ENCODE assay signal across 34 cellular contexts in the genomic region with DNA sequence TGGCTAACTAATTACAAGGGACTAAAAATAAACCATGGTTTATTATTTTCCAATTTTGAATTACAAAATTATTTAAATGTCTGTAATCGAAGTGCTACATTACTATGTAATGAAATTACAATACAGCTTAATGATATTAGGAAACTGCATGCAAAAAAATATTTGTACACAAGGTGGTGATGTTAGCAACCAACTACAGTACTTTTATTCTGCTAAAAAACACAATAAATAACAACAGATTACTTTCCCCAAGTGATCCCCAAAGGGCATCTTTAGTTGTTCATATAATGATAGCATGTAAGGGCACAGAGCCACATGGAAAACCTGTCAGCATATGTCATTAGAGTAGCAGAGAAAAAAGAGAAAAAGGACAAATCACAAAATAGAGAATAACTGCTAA.
DNase-seq lines count a peak whose midpoint lies in the region; ATAC-seq and TF ChIP-seq lines count a peak whose summit lies in the region.
"Had no signal": no experiment of that assay in that cellular context is flagged by ENCODE, and none has a peak within 500 bp of the region (broad histone marks: within the 10 kb centered on the region; RNA-seq: fewer than 3 reads in every experiment).

No MANE protein-coding gene starts in this region.

- no peaks in the 10 kb centered on the region for H3K4me1 ChIP-seq in breast epithelium
- peaks cover 23% of the 10 kb centered on the region for H3K4me1 ChIP-seq in foreskin keratinocyte
- H3K4me1 ChIP-seq: adrenal gland, esophagus muscularis mucosa, gastroesophageal sphincter had no signal

- no peaks in the 10 kb centered on the region for H3K36me3 Mint-ChIP-seq in MCF 10A (ENCODE audit: insufficient read depth, unreplicated experiment)
- H3K36me3 Mint-ChIP-seq in activated T-cell treated with anti-CD3 and anti-CD28 coated beads, Interleukin-2, amount 50 U/mL, for 72 hours (ENCODE audit: insufficient read depth in 2 of 2), result no peaks in the 10 kb centered on the region
- H3K36me3 Mint-ChIP-seq: activated naive CD4-positive, alpha-beta T cell treated with anti-CD3 and anti-CD28 coated beads, Interleukin-2, amount 10 ng/mL, durations not matched to agents 7 days and 5 days; brain; CD14-positive monocyte; natural killer cell treated with Interleukin-12 subunit alpha and Interleukin-12 subunit beta and Interleukin-15 and Interleukin-18, amount 100 ng/mL, for 72 hours had no signal

- H3K4me3 Mint-ChIP-seq in MCF 10A (ENCODE audit: unreplicated experiment), result no peak overlapping the region
- H3K4me3 Mint-ChIP-seq in activated T-cell treated with anti-CD3 and anti-CD28 coated beads, Interleukin-2, amount 50 U/mL, for 72 hours, result no peak overlapping the region
- H3K4me3 Mint-ChIP-seq: activated CD4-positive, alpha-beta memory T cell treated with anti-CD3 and anti-CD28 coated beads, Interleukin-2, amount 10 ng/mL, durations not matched to agents 7 days and 5 days; activated naive CD4-positive, alpha-beta T cell treated with anti-CD3 and anti-CD28 coated beads, Interleukin-2, amount 10 ng/mL, durations not matched to agents 7 days and 5 days; brain; CD14-positive monocyte; natural killer cell treated with Interleukin-12 subunit alpha and Interleukin-12 subunit beta and Interleukin-15 and Interleukin-18, amount 100 ng/mL, for 72 hours had no signal

- no TSS peak for BruUV-seq in MCF 10A (replicated peaks; lab: Mats Ljungman, UMichigan)

- no peaks in the 10 kb centered on the region for H3K9me3 Mint-ChIP-seq in MCF 10A (ENCODE audit: unreplicated experiment)
- no peaks in the 10 kb centered on the region for H3K9me3 Mint-ChIP-seq in activated T-cell treated with anti-CD3 and anti-CD28 coated beads, Interleukin-2, amount 50 U/mL, for 72 hours
- H3K9me3 Mint-ChIP-seq: activated naive CD4-positive, alpha-beta T cell treated with anti-CD3 and anti-CD28 coated beads, Interleukin-2, amount 10 ng/mL, durations not matched to agents 7 days and 5 days; brain; CD14-positive monocyte; natural killer cell treated with Interleukin-12 subunit alpha and Interleukin-12 subunit beta and Interleukin-15 and Interleukin-18, amount 100 ng/mL, for 72 hours had no signal

- H3K9me3 ChIP-seq in breast epithelium, result no peaks in the 10 kb centered on the region
- H3K9me3 ChIP-seq: adrenal gland, esophagus muscularis mucosa, gastroesophageal sphincter, mucosa of descending colon, thoracic aorta had no signal

- H3K27ac ChIP-seq in breast epithelium (no peak overlapping the region), caudate nucleus (ENCODE audit: low read depth, low read length) (peak overlapping the region; percentile 38), foreskin keratinocyte (no peak overlapping the region)
- H3K27ac ChIP-seq: adrenal gland, esophagus muscularis mucosa, gastroesophageal sphincter, skin epidermis, thoracic aorta had no signal

- no peak for DNase-seq in MCF 10A (ENCODE audit: unreplicated experiment)
- DNase-seq in breast epithelium (ENCODE audit: low spot score in 2 of 2), result no peak
- DNase-seq in caudate nucleus (lab: John Stamatoyannopoulos, UW), result no peak
- no peak for DNase-seq in foreskin keratinocyte
- DNase-seq in activated T-cell treated with anti-CD3 and anti-CD28 coated beads, Interleukin-2, amount 50 U/mL, for 72 hours, result no peak
- no peak for DNase-seq in NK-92 (lab: John Stamatoyannopoulos, UW; ENCODE audit: unreplicated experiment)
- no peak for DNase-seq in GM19240 (ENCODE audit: insufficient read length, low spot score)
- DNase-seq: activated CD4-positive, alpha-beta memory T cell treated with anti-CD3 and anti-CD28 coated beads, Interleukin-2, amount 10 ng/mL, durations not matched to agents 7 days and 5 days; activated CD4-positive, alpha-beta T cell treated with anti-CD3 and anti-CD28 coated beads for 1 hour; activated CD8-positive, alpha-beta memory T cell treated with anti-CD3 and anti-CD28 coated beads, Interleukin-2, amount 50 U/mL, for 4 hours; activated naive CD4-positive, alpha-beta T cell treated with anti-CD3 and anti-CD28 coated beads, Interleukin-2, amount 10 ng/mL, durations not matched to agents 7 days and 5 days; adrenal gland; cortex of kidney; DMS79 treated with DMSO at 0.1 percent for 48 hours; GF-D8; hippocampal formation; Karpas-422; left cardiac atrium; mucosa of descending colon; NCI-H1417 treated with DMSO at 0.1 percent for 48 hours; NCI-H2081; NCI-H2227 treated with DMSO at 0.1 percent for 48 hours; NCI-H526 treated with DMSO at 0.1 percent for 48 hours; stimulated activated naive CD4-positive, alpha-beta T cell had no signal

- H3K4me3 ChIP-seq in breast epithelium, result no peak overlapping the region
- H3K4me3 ChIP-seq: adrenal gland, esophagus muscularis mucosa, gastroesophageal sphincter, lung, mucosa of descending colon, skin epidermis, thoracic aorta had no signal

- CTCF ChIA-PET in MCF 10A (lab: Yijun Ruan, JAX), result interaction anchor here (0.7 to 3.9 kb wide), 4 partner anchors 12 to 213 kb away, joined by 3 to 30 read pairs (median 3); no protein-coding TSS in a partner anchor

- no peaks in the 10 kb centered on the region for H3K27me3 ChIP-seq in breast epithelium
- no peaks in the 10 kb centered on the region for H3K27me3 ChIP-seq in foreskin keratinocyte
- H3K27me3 ChIP-seq: adrenal gland, esophagus muscularis mucosa, gastroesophageal sphincter had no signal

- ATAC-seq in foreskin keratinocyte (no peak), HG03460 (IDR thresholded peaks at IDR 0.05; ENCODE audit: unreplicated experiment) (no peak)
- ATAC-seq in activated T-cell treated with anti-CD3 and anti-CD28 coated beads, Interleukin-2, amount 50 U/mL, for 72 hours (replicated peaks in 1 of 2), result no peak
- ATAC-seq: gastroesophageal sphincter; HepG2; left cardiac atrium; mucosa of descending colon; natural killer cell treated with Interleukin-12 subunit alpha and Interleukin-12 subunit beta and Interleukin-15 and Interleukin-18, amount 100 ng/mL, for 72 hours had no signal

- TF ChIP-seq CTCF in MCF 10A (IDR thresholded peaks at IDR 0.05; ENCODE audit: unreplicated experiment) (peak; percentile 33), breast epithelium (IDR thresholded peaks at IDR 0.05) (no peak), foreskin keratinocyte (conservative IDR thresholded peaks at IDR 0.05) (peak; percentile 56)

- POLR2A ChIA-PET in MCF 10A (lab: Yijun Ruan, JAX), result interaction anchor here (1.2 kb wide), 1 partner anchor 59 kb away, joined by 4 read pairs; no protein-coding TSS in a partner anchor

- no peak for TF ChIP-seq POLR2A in breast epithelium (IDR thresholded peaks at IDR 0.05)

- H3K27ac Mint-ChIP-seq in MCF 10A (ENCODE audit: low read depth, unreplicated experiment), result no peak overlapping the region
- no peak overlapping the region for H3K27ac Mint-ChIP-seq in activated T-cell treated with anti-CD3 and anti-CD28 coated beads, Interleukin-2, amount 50 U/mL, for 72 hours
- H3K27ac Mint-ChIP-seq: activated CD4-positive, alpha-beta memory T cell treated with anti-CD3 and anti-CD28 coated beads, Interleukin-2, amount 10 ng/mL, durations not matched to agents 7 days and 5 days; activated naive CD4-positive, alpha-beta T cell treated with anti-CD3 and anti-CD28 coated beads, Interleukin-2, amount 10 ng/mL, durations not matched to agents 7 days and 5 days; brain; CD14-positive monocyte; natural killer cell treated with Interleukin-12 subunit alpha and Interleukin-12 subunit beta and Interleukin-15 and Interleukin-18, amount 100 ng/mL, for 72 hours had no signal

- intact Hi-C loops in MCF 10A (cut with micrococcal nuclease) (loop anchor here (1.0 to 10.0 kb wide), 4 partner anchors 136 to 1121 kb away; no protein-coding TSS in a partner anchor), breast epithelium (cut with DNase I; ENCODE audit: low total_unique reads) (no loop called here)

- no peaks in the 10 kb centered on the region for H3K36me3 ChIP-seq in breast epithelium
- H3K36me3 ChIP-seq: adrenal gland, esophagus muscularis mucosa, gastroesophageal sphincter, thoracic aorta had no signal

- H3K4me1 Mint-ChIP-seq in MCF 10A (ENCODE audit: insufficient read depth, unreplicated experiment), result peaks cover 15% of the 10 kb centered on the region
- no peaks in the 10 kb centered on the region for H3K4me1 Mint-ChIP-seq in activated T-cell treated with anti-CD3 and anti-CD28 coated beads, Interleukin-2, amount 50 U/mL, for 72 hours (ENCODE audit: low read depth)
- H3K4me1 Mint-ChIP-seq: activated CD4-positive, alpha-beta memory T cell treated with anti-CD3 and anti-CD28 coated beads, Interleukin-2, amount 10 ng/mL, durations not matched to agents 7 days and 5 days; activated naive CD4-positive, alpha-beta T cell treated with anti-CD3 and anti-CD28 coated beads, Interleukin-2, amount 10 ng/mL, durations not matched to agents 7 days and 5 days; CD14-positive monocyte had no signal

- H3K27me3 Mint-ChIP-seq in MCF 10A (ENCODE audit: insufficient read depth, unreplicated experiment), result no peaks in the 10 kb centered on the region
- no peaks in the 10 kb centered on the region for H3K27me3 Mint-ChIP-seq in activated T-cell treated with anti-CD3 and anti-CD28 coated beads, Interleukin-2, amount 50 U/mL, for 72 hours (ENCODE audit: low read depth)
- H3K27me3 Mint-ChIP-seq: activated CD4-positive, alpha-beta memory T cell treated with anti-CD3 and anti-CD28 coated beads, Interleukin-2, amount 10 ng/mL, durations not matched to agents 7 days and 5 days; activated naive CD4-positive, alpha-beta T cell treated with anti-CD3 and anti-CD28 coated beads, Interleukin-2, amount 10 ng/mL, durations not matched to agents 7 days and 5 days; natural killer cell treated with Interleukin-12 subunit alpha and Interleukin-12 subunit beta and Interleukin-15 and Interleukin-18, amount 100 ng/mL, for 72 hours had no signal

Comparison
In these comparisons a context has a peak if more than half of its experiments do, and no peak if none do; other contexts are left out.
1. CTCF ChIP-seq: peak in MCF 10A (single experiment) and foreskin keratinocyte (single experiment); none in breast epithelium (0 of 3).